In genomic region chr3:86938706-86939105, GRCh38 we compare ENCODE assay signal across 25 cellular contexts. TPM values are rescaled to one million over a fixed set of nuclear protein-coding genes. Genes with fewer than 3 reads are reported as not detected.
DNase-seq lines count a peak whose midpoint lies in the region; ATAC-seq lines count a peak whose summit lies in the region.
"Had no signal": no experiment of that assay in that cellular context is flagged by ENCODE, and none has a peak within 500 bp of the region (broad histone marks: within the 10 kb centered on the region; RNA-seq: fewer than 3 reads in every experiment).

No MANE protein-coding gene starts in this region.

- H3K27ac Mint-ChIP-seq in CD8-positive, alpha-beta memory T cell, result no peak overlapping the region
- H3K27ac Mint-ChIP-seq: CD4-positive, alpha-beta memory T cell; naive B cell had no signal

- no peak overlapping the region for H3K27ac ChIP-seq in CD8-positive, alpha-beta memory T cell (ENCODE audit: low read depth, low read length)
- H3K27ac ChIP-seq: esophagus muscularis mucosa had no signal

- no peaks in the 10 kb centered on the region for H3K9me3 ChIP-seq in CD8-positive, alpha-beta memory T cell (ENCODE audit: low read length)
- H3K9me3 ChIP-seq: esophagus muscularis mucosa, upper lobe of left lung had no signal

- POLR2A ChIA-PET in CD8-positive, alpha-beta memory T cell (lab: Charles Lee), result no interaction called here

- no peak overlapping the region for H3K4me3 ChIP-seq in CD8-positive, alpha-beta memory T cell (ENCODE audit: low read length)
- H3K4me3 ChIP-seq: esophagus muscularis mucosa, upper lobe of left lung had no signal

- no peaks in the 10 kb centered on the region for H3K4me1 Mint-ChIP-seq in CD8-positive, alpha-beta memory T cell
- H3K4me1 Mint-ChIP-seq: CD4-positive, alpha-beta memory T cell; central memory CD8-positive, alpha-beta T cell; naive B cell; stimulated activated naive CD8-positive, alpha-beta T cell treated with anti-CD3 and anti-CD28 coated beads, Interleukin-15, amount 100 ng/mL, for 72 hours had no signal

- no peak for DNase-seq in left ventricle myocardium superior
- DNase-seq in Right ventricle myocardium inferior (ENCODE audit: missing footprints), result no peak
- peak; percentile 26 for DNase-seq in brain pericyte (ENCODE audit: low read depth, low spot score)
- peak; percentile 45 for DNase-seq in iris pigment epithelial cell (ENCODE audit: low read depth)
- no peak for DNase-seq in activated naive CD4-positive, alpha-beta T cell (lab: John Stamatoyannopoulos, UW)
- DNase-seq in activated effector memory CD4-positive, alpha-beta T cell treated with Interleukin-2 at 50 U/mL for 16 hours, result no peak
- no peak for DNase-seq in NOMO-1 treated with DMSO at 0.1 percent for 48 hours (lab: John Stamatoyannopoulos, UW; ENCODE audit: unreplicated experiment)
- DNase-seq in CD8-positive, alpha-beta memory T cell, result no peak
- DNase-seq: activated CD4-positive, alpha-beta T cell treated with anti-CD3 and anti-CD28 coated beads, Interleukin-2, amount 50 U/mL, for 1 hour; activated CD8-positive, alpha-beta memory T cell treated with anti-CD3 and anti-CD28 coated beads, Interleukin-2, amount 50 U/mL, for 4 hours; CD4-positive, alpha-beta memory T cell; DMS79 treated with DMSO at 0.1 percent for 48 hours; effector memory CD4-positive, alpha-beta T cell; hippocampal formation; mammary epithelial cell; naive B cell; NCI-H1417 treated with DMSO at 0.1 percent for 48 hours; OCI-M1; SHP77; stimulated activated CD4-positive, alpha-beta T cell treated with anti-CD3 and anti-CD28 coated beads, Interleukin-4, amount 100 ng/mL, for 1 hour; stimulated activated naive CD8-positive, alpha-beta T cell treated with anti-CD3 and anti-CD28 coated beads, Interleukin-15, amount 100 ng/mL, for 72 hours; upper lobe of left lung had no signal

- no peaks in the 10 kb centered on the region for H3K27me3 ChIP-seq in CD8-positive, alpha-beta memory T cell (ENCODE audit: insufficient read depth, low read length, poor library complexity, severe bottlenecking)
- H3K27me3 ChIP-seq: esophagus muscularis mucosa, upper lobe of left lung had no signal

- intact Hi-C loops in left ventricle myocardium superior (cut with micrococcal nuclease) (no loop called here), Right ventricle myocardium inferior (cut with DNase I) (no loop called here)

- H3K9me3 Mint-ChIP-seq in CD8-positive, alpha-beta memory T cell, result peaks cover 0 to 18% (median 3%) of the 10 kb centered on the region in 5 donors

- H3K36me3 ChIP-seq in CD8-positive, alpha-beta memory T cell (ENCODE audit: insufficient read depth, low read length), result no peaks in the 10 kb centered on the region
- H3K36me3 ChIP-seq: esophagus muscularis mucosa had no signal

- no peak overlapping the region for H3K4me3 Mint-ChIP-seq in CD8-positive, alpha-beta memory T cell
- H3K4me3 Mint-ChIP-seq: CD4-positive, alpha-beta memory T cell; central memory CD8-positive, alpha-beta T cell; stimulated activated naive CD8-positive, alpha-beta T cell treated with anti-CD3 and anti-CD28 coated beads, Interleukin-15, amount 100 ng/mL, for 72 hours had no signal

- H3K27me3 Mint-ChIP-seq in CD8-positive, alpha-beta memory T cell, result no peaks in the 10 kb centered on the region
- H3K27me3 Mint-ChIP-seq: CD4-positive, alpha-beta memory T cell; central memory CD8-positive, alpha-beta T cell; naive B cell; stimulated activated naive CD8-positive, alpha-beta T cell treated with anti-CD3 and anti-CD28 coated beads, Interleukin-15, amount 100 ng/mL, for 72 hours had no signal

- no peaks in the 10 kb centered on the region for H3K4me1 ChIP-seq in CD8-positive, alpha-beta memory T cell (ENCODE audit: insufficient read depth, low read length)

- ATAC-seq in left ventricle myocardium superior (peak; percentile 14), Right ventricle myocardium inferior (no peak)
- ATAC-seq: stimulated activated naive CD8-positive, alpha-beta T cell treated with anti-CD3 and anti-CD28 coated beads, Interleukin-15, amount 100 ng/mL, for 72 hours had no signal

- CTCF ChIA-PET in CD8-positive, alpha-beta memory T cell (lab: Charles Lee), result no interaction called here

- no peaks in the 10 kb centered on the region for H3K36me3 Mint-ChIP-seq in CD8-positive, alpha-beta memory T cell
- H3K36me3 Mint-ChIP-seq: CD4-positive, alpha-beta memory T cell; naive B cell had no signal

RNA-seq across cellular contexts. Expression of gene VGLL3, which starts 52.2 kb away (rescaled TPM):
- total RNA-seq in left ventricle myocardium superior (3.6 TPM), Right ventricle myocardium inferior (4.5 TPM)
- total RNA-seq in CD8-positive, alpha-beta memory T cell, result not detected
- not detected for polyA plus RNA-seq in CD8-positive, alpha-beta memory T cell
- total RNA-seq: A172; CD4-positive, alpha-beta memory T cell had no signal
- polyA plus RNA-seq: CD4-positive, alpha-beta memory T cell had no signal

Comparison
In these comparisons a context has a peak if more than half of its experiments do, and no peak if none do; other contexts are left out.
1. DNase-seq: peak in brain pericyte (single experiment) and iris pigment epithelial cell (single experiment); none in left ventricle myocardium superior (single experiment), Right ventricle myocardium inferior (single experiment), activated naive CD4-positive, alpha-beta T cell (0 of 4), activated effector memory CD4-positive, alpha-beta T cell treated with Interleukin-2 at 50 U/mL for 16 hours (single experiment), NOMO-1 treated with DMSO at 0.1 percent for 48 hours (single experiment) and CD8-positive, alpha-beta memory T cell (0 of 5).